1 cellular context compared by ENCODE assay signal in the genomic region with DNA sequence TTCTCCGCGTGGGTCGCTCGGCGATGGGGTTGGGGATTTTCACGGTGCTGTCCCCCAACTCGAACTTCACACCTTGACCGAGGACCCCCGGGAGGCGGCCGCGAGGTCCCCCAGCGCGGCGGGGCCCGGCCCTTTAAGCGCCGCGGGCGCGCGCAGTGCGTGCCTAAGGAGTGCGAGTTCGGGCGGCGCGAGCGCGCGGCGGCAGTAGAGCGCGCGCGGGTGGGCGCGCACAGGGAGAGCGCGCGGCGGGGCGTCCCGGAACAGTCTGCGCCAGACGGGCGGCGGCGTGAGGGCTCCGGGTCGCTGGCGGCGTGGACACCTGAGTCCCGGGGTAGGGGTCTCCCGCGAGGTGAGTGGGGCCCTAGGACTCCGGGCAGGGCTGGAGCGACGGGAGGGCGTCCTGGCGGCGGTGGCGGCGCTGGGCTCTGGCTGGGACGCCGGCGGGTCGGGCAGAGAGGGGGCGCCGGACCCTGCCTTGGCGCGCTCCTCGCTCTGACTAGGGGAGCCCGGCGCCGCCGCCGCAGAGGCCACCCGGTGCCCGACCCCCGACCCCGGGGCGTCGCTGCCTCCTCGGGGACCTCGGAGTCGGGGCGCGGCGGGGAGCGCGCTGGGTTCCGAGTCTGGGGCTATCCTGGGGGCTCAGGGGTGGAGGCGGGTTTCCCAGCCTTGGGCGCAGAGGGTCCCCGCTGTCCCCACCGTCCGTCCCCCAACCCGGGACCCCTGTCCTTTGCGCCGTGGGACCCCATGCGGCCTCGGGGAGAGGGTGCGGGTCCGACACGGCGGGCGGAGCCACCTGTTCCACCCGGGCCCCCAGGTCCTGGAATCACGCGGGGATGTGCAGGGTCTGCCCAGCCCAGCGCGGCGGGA.
TF ChIP-seq lines count a peak whose summit lies in the region.

A gene with protein sequence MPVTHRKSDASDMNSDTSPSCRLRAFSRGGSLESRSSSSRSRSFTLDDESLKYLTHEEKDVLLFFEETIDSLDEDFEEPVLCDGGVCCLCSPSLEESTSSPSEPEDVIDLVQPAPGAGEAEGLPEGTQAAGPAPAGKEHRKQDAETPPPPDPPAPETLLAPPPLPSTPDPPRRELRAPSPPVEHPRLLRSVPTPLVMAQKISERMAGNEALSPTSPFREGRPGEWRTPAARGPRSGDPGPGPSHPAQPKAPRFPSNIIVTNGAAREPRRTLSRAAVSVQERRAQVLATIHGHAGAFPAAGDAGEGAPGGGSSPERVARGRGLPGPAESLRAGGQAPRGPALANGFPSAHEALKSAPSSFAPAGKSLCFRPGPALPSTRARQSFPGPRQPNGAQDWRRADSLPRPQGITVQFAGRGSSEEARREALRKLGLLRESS (plus strand): TSS at position 235 of the 867 bp plus-strand sequence. CDS start 28,722 bp downstream, outside the sequence.

TF ChIP-seq in HepG2, 621 proteins besides CTCF, POLR2A, EP300 and RAD21 (continued from another document and continues in another):
- TF ChIP-seq, protein P1, sequence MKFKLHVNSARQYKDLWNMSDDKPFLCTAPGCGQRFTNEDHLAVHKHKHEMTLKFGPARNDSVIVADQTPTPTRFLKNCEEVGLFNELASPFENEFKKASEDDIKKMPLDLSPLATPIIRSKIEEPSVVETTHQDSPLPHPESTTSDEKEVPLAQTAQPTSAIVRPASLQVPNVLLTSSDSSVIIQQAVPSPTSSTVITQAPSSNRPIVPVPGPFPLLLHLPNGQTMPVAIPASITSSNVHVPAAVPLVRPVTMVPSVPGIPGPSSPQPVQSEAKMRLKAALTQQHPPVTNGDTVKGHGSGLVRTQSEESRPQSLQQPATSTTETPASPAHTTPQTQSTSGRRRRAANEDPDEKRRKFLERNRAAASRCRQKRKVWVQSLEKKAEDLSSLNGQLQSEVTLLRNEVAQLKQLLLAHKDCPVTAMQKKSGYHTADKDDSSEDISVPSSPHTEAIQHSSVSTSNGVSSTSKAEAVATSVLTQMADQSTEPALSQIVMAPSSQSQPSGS (CRISPR knock-in tag; IDR thresholded peaks at IDR 0.05), result no peak
- no peak for TF ChIP-seq ZBTB42 (CRISPR knock-in tag; IDR thresholded peaks at IDR 0.05)
- TF ChIP-seq, protein P2, sequence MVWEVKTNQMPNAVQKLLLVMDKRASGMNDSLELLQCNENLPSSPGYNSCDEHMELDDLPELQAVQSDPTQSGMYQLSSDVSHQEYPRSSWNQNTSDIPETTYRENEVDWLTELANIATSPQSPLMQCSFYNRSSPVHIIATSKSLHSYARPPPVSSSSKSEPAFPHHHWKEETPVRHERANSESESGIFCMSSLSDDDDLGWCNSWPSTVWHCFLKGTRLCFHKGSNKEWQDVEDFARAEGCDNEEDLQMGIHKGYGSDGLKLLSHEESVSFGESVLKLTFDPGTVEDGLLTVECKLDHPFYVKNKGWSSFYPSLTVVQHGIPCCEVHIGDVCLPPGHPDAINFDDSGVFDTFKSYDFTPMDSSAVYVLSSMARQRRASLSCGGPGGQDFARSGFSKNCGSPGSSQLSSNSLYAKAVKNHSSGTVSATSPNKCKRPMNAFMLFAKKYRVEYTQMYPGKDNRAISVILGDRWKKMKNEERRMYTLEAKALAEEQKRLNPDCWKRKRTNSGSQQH (CRISPR knock-in tag; IDR thresholded peaks at IDR 0.05; ENCODE audit: low read depth), result no peak
- no peak for TF ChIP-seq ZFP90 (CRISPR knock-in tag; IDR thresholded peaks at IDR 0.05; ENCODE audit: borderline replicate concordance)
- 0 out of 2 replicates have a peak, but pooled peaks have one; percentile 31 for TF ChIP-seq ZNF329 (CRISPR knock-in tag; IDR thresholded peaks at IDR 0.05; ENCODE audit: low read depth)
- no peak for TF ChIP-seq HMG20B (CRISPR knock-in tag; conservative IDR thresholded peaks at IDR 0.05)
- TF ChIP-seq SP1 (IDR thresholded peaks at IDR 0.05), result no peak
- TF ChIP-seq SP1 (CRISPR knock-in tag; IDR thresholded peaks at IDR 0.05), result no peak
- TF ChIP-seq SALL1 (CRISPR knock-in tag; IDR thresholded peaks at IDR 0.05), result peak; percentile 43; the same call in 1 of the 2 replicates
- no peak for TF ChIP-seq RAD51 (IDR thresholded peaks at IDR 0.05; ENCODE audit: borderline replicate concordance)
- no peak for TF ChIP-seq ZNF737 (CRISPR knock-in tag; IDR thresholded peaks at IDR 0.05; ENCODE audit: borderline replicate concordance)
- TF ChIP-seq, protein P3, sequence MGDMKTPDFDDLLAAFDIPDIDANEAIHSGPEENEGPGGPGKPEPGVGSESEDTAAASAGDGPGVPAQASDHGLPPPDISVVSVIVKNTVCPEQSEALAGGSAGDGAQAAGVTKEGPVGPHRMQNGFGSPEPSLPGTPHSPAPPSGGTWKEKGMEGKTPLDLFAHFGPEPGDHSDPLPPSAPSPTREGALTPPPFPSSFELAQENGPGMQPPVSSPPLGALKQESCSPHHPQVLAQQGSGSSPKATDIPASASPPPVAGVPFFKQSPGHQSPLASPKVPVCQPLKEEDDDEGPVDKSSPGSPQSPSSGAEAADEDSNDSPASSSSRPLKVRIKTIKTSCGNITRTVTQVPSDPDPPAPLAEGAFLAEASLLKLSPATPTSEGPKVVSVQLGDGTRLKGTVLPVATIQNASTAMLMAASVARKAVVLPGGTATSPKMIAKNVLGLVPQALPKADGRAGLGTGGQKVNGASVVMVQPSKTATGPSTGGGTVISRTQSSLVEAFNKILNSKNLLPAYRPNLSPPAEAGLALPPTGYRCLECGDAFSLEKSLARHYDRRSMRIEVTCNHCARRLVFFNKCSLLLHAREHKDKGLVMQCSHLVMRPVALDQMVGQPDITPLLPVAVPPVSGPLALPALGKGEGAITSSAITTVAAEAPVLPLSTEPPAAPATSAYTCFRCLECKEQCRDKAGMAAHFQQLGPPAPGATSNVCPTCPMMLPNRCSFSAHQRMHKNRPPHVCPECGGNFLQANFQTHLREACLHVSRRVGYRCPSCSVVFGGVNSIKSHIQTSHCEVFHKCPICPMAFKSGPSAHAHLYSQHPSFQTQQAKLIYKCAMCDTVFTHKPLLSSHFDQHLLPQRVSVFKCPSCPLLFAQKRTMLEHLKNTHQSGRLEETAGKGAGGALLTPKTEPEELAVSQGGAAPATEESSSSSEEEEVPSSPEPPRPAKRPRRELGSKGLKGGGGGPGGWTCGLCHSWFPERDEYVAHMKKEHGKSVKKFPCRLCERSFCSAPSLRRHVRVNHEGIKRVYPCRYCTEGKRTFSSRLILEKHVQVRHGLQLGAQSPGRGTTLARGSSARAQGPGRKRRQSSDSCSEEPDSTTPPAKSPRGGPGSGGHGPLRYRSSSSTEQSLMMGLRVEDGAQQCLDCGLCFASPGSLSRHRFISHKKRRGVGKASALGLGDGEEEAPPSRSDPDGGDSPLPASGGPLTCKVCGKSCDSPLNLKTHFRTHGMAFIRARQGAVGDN (CRISPR knock-in tag; IDR thresholded peaks at IDR 0.05), result peak; percentile 70
- TF ChIP-seq CCDC6 (CRISPR knock-in tag; IDR thresholded peaks at IDR 0.05), result no peak
- TF ChIP-seq ZNF766 (CRISPR knock-in tag; IDR thresholded peaks at IDR 0.05; ENCODE audit: borderline replicate concordance), result no peak
- TF ChIP-seq SMAD1 (CRISPR knock-in tag; IDR thresholded peaks at IDR 0.05; ENCODE audit: borderline replicate concordance, low read depth), result no peak
- TF ChIP-seq, protein P4, sequence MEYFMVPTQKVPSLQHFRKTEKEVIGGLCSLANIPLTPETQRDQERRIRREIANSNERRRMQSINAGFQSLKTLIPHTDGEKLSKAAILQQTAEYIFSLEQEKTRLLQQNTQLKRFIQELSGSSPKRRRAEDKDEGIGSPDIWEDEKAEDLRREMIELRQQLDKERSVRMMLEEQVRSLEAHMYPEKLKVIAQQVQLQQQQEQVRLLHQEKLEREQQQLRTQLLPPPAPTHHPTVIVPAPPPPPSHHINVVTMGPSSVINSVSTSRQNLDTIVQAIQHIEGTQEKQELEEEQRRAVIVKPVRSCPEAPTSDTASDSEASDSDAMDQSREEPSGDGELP (IDR thresholded peaks at IDR 0.05; ENCODE audit: borderline replicate concordance, low read depth), result no peak
- TF ChIP-seq TCF7 (IDR thresholded peaks at IDR 0.05; ENCODE audit: low read depth), result no peak
- TF ChIP-seq, protein P5, sequence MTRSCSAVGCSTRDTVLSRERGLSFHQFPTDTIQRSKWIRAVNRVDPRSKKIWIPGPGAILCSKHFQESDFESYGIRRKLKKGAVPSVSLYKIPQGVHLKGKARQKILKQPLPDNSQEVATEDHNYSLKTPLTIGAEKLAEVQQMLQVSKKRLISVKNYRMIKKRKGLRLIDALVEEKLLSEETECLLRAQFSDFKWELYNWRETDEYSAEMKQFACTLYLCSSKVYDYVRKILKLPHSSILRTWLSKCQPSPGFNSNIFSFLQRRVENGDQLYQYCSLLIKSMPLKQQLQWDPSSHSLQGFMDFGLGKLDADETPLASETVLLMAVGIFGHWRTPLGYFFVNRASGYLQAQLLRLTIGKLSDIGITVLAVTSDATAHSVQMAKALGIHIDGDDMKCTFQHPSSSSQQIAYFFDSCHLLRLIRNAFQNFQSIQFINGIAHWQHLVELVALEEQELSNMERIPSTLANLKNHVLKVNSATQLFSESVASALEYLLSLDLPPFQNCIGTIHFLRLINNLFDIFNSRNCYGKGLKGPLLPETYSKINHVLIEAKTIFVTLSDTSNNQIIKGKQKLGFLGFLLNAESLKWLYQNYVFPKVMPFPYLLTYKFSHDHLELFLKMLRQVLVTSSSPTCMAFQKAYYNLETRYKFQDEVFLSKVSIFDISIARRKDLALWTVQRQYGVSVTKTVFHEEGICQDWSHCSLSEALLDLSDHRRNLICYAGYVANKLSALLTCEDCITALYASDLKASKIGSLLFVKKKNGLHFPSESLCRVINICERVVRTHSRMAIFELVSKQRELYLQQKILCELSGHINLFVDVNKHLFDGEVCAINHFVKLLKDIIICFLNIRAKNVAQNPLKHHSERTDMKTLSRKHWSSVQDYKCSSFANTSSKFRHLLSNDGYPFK (CRISPR knock-in tag; IDR thresholded peaks at IDR 0.05; ENCODE audit: borderline replicate concordance), result no peak
- TF ChIP-seq, protein P6, sequence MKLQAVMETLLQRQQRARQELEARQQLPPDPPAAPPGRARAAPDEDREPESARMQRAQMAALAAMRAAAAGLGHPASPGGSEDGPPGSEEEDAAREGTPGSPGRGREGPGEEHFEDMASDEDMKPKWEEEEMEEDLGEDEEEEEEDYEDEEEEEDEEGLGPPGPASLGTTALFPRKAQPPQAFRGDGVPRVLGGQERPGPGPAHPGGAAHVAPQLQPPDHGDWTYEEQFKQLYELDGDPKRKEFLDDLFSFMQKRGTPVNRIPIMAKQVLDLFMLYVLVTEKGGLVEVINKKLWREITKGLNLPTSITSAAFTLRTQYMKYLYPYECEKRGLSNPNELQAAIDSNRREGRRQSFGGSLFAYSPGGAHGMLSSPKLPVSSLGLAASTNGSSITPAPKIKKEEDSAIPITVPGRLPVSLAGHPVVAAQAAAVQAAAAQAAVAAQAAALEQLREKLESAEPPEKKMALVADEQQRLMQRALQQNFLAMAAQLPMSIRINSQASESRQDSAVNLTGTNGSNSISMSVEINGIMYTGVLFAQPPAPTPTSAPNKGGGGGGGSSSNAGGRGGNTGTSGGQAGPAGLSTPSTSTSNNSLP (IDR thresholded peaks at IDR 0.05; ENCODE audit: low read depth, low read length), result no peak
- TF ChIP-seq, protein P7, sequence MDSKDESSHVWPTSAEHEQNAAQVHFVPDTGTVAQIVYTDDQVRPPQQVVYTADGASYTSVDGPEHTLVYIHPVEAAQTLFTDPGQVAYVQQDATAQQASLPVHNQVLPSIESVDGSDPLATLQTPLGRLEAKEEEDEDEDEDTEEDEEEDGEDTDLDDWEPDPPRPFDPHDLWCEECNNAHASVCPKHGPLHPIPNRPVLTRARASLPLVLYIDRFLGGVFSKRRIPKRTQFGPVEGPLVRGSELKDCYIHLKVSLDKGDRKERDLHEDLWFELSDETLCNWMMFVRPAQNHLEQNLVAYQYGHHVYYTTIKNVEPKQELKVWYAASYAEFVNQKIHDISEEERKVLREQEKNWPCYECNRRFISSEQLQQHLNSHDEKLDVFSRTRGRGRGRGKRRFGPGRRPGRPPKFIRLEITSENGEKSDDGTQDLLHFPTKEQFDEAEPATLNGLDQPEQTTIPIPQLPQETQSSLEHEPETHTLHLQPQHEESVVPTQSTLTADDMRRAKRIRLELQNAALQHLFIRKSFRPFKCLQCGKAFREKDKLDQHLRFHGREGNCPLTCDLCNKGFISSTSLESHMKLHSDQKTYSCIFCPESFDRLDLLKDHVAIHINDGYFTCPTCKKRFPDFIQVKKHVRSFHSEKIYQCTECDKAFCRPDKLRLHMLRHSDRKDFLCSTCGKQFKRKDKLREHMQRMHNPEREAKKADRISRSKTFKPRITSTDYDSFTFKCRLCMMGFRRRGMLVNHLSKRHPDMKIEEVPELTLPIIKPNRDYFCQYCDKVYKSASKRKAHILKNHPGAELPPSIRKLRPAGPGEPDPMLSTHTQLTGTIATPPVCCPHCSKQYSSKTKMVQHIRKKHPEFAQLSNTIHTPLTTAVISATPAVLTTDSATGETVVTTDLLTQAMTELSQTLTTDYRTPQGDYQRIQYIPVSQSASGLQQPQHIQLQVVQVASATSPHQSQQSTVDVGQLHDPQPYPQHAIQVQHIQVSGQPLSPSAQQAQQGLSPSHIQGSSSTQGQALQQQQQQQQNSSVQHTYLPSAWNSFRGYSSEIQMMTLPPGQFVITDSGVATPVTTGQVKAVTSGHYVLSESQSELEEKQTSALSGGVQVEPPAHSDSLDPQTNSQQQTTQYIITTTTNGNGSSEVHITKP (CRISPR knock-in tag; IDR thresholded peaks at IDR 0.05; ENCODE audit: low read depth), result no peak
- TF ChIP-seq SP2 (CRISPR knock-in tag; IDR thresholded peaks at IDR 0.05), result no peak
- TF ChIP-seq BCL6 (CRISPR knock-in tag; IDR thresholded peaks at IDR 0.05), result no peak
- TF ChIP-seq, protein P8, sequence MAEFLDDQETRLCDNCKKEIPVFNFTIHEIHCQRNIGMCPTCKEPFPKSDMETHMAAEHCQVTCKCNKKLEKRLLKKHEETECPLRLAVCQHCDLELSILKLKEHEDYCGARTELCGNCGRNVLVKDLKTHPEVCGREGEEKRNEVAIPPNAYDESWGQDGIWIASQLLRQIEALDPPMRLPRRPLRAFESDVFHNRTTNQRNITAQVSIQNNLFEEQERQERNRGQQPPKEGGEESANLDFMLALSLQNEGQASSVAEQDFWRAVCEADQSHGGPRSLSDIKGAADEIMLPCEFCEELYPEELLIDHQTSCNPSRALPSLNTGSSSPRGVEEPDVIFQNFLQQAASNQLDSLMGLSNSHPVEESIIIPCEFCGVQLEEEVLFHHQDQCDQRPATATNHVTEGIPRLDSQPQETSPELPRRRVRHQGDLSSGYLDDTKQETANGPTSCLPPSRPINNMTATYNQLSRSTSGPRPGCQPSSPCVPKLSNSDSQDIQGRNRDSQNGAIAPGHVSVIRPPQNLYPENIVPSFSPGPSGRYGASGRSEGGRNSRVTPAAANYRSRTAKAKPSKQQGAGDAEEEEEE (CRISPR knock-in tag; IDR thresholded peaks at IDR 0.05; ENCODE audit: borderline replicate concordance), result no peak
- TF ChIP-seq PCBP2 (optimal IDR thresholded peaks at IDR 0.05; ENCODE audit: low read depth, low read length, poor library complexity, severe bottlenecking), result no peak
- no peak for TF ChIP-seq FOXP1 (IDR thresholded peaks at IDR 0.05)
- TF ChIP-seq FOXP1 (CRISPR knock-in tag; IDR thresholded peaks at IDR 0.05), result no peak
- no peak for TF ChIP-seq SMARCE1 (IDR thresholded peaks at IDR 0.05; ENCODE audit: borderline replicate concordance)
- no peak for TF ChIP-seq TBX3 (IDR thresholded peaks at IDR 0.05; ENCODE audit: borderline replicate concordance)
- TF ChIP-seq NR2C2 (CRISPR knock-in tag; IDR thresholded peaks at IDR 0.05; ENCODE audit: borderline replicate concordance), result no peak; the same call in 1 of the 2 replicates
- TF ChIP-seq ZFP36L2 (CRISPR knock-in tag; IDR thresholded peaks at IDR 0.05), result no peak
